In the genomic region with DNA sequence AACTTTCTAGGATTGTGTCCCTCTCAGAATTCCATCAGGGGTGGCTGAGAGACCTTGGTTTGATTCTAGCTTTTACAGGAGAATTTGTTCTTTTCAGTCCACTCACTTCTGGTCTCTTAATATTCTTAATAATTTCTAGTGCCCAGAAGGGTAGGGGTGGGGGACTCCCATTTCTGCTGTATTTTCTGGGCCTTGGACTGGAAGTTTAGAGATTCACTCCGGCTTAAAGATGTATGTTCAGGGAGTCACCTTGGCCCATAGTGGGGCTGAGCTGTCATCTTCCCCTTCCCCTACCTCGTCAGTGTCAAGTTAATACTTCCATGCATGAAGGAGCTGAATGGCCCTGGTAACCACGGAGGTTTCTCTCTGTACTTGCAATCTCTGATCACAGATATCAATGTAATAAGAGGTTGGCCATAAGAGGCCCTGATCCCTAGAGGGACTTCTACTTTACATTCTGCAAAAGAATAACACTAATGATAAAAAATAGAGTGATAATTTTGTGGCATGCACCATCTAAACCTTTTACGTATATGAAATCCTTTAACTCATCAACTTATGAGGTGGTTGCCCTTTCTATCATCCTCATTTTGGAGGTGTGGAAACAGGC, we compare ENCODE assay signal across 1 cellular context.
TF ChIP-seq lines count a peak whose summit lies in the region.

No MANE protein-coding gene starts in this region.

TF ChIP-seq in IMR-90, 13 proteins besides CTCF, POLR2A, EP300 and RAD21:
- TF ChIP-seq, protein P1, sequence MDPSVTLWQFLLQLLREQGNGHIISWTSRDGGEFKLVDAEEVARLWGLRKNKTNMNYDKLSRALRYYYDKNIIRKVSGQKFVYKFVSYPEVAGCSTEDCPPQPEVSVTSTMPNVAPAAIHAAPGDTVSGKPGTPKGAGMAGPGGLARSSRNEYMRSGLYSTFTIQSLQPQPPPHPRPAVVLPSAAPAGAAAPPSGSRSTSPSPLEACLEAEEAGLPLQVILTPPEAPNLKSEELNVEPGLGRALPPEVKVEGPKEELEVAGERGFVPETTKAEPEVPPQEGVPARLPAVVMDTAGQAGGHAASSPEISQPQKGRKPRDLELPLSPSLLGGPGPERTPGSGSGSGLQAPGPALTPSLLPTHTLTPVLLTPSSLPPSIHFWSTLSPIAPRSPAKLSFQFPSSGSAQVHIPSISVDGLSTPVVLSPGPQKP (IDR thresholded peaks at IDR 0.05; ENCODE audit: borderline replicate concordance, low read depth, low read length) = no peak
- no peak for TF ChIP-seq FOS (IDR thresholded peaks at IDR 0.05; ENCODE audit: low read depth, low read length)
